In the genomic region with DNA sequence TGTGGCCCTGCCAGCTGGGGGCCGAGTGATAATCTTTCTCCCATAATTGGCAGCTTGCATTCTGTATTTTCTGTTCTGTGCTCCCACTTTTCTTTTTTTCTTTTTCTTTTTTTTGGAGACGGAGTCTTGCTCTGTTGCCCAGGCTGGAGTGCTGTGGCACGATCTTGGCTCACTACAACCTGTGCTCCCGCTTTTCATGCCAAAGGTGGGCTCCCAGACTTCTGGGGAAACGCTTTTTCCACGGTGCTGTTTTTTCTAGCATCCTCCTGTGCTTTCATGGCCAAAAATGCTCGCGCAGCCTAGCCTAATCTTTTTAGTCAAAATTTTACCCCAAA, we compare ENCODE assay signal across 8 cellular contexts. TPM values are rescaled to one million over a fixed set of nuclear protein-coding genes. Genes with fewer than 3 reads are reported as not detected.
DNase-seq lines count a peak whose midpoint lies in the region; TF ChIP-seq lines count a peak whose summit lies in the region.

No MANE protein-coding gene starts in this region.

- TF ChIP-seq CTCF in BJ (IDR thresholded peaks at IDR 0.05; ENCODE audit: insufficient read depth, low read depth, low read length) (no peak), nephron (IDR thresholded peaks at IDR 0.05; ENCODE audit: unreplicated experiment in 3 of 3) (no peak)

- peak overlapping the region; percentile 94 to 96 (median 96) for H3K4me3 Mint-ChIP-seq in nephron

- H3K9me3 ChIP-seq in NT2/D1 (ENCODE audit: insufficient read depth, low read length) (no peaks in the 10 kb centered on the region), endocrine pancreas (ENCODE audit: control insufficient read depth, low read length) (no peaks in the 10 kb centered on the region)

- DNase-seq in BJ (ENCODE audit: low read depth) = no peak
- no peak for DNase-seq in NT2/D1 (ENCODE audit: low read depth, low spot score)
- DNase-seq in SW480 (ENCODE audit: low spot score) = no peak
- no peak for DNase-seq in superior temporal gyrus (ENCODE audit: extremely low spot score)
- DNase-seq in NCI-H524 (lab: John Stamatoyannopoulos, UW) = no peak
- DNase-seq in NCI-H2029 (lab: John Stamatoyannopoulos, UW) = no peak

- H3K4me3 ChIP-seq in BJ (ENCODE audit: low read depth, low read length) = peak overlapping the region; percentile 96
- H3K4me3 ChIP-seq in NT2/D1 (ENCODE audit: insufficient read length, low read depth) = peak overlapping the region; percentile 99
- H3K4me3 ChIP-seq in endocrine pancreas (ENCODE audit: control insufficient read depth, insufficient read depth, low read length) = peak overlapping the region; percentile 68

- CTCF ChIA-PET in BJ (lab: Yijun Ruan, JAX) = no interaction called here

- peaks cover 18% of the 10 kb centered on the region for H3K36me3 Mint-ChIP-seq in nephron (ENCODE audit: low read depth)

- H3K4me1 Mint-ChIP-seq in nephron = peaks cover 18% of the 10 kb centered on the region

- no peaks in the 10 kb centered on the region for H3K9me3 Mint-ChIP-seq in nephron

- H3K27me3 ChIP-seq in BJ (ENCODE audit: control insufficient read depth, insufficient read depth, low read length) (no peaks in the 10 kb centered on the region), NT2/D1 (ENCODE audit: insufficient read depth, insufficient read length) (no peaks in the 10 kb centered on the region), endocrine pancreas (ENCODE audit: control insufficient read depth, insufficient read depth, low read length) (no peaks in the 10 kb centered on the region)

- H3K27me3 Mint-ChIP-seq in nephron (ENCODE audit: low read depth) = no peaks in the 10 kb centered on the region

- POLR2A ChIA-PET in BJ (lab: Charles Lee) = interaction anchor here (0.6 kb wide), 3 partner anchors 12 to 146 kb away, joined by 3 to 13 read pairs (median 11); partner anchors contain the start of gene ZNF670

- no peaks in the 10 kb centered on the region for H3K4me1 ChIP-seq in NT2/D1 (ENCODE audit: insufficient read depth, insufficient read length)
- peaks cover 6% of the 10 kb centered on the region for H3K4me1 ChIP-seq in endocrine pancreas (ENCODE audit: control insufficient read depth, insufficient read depth, low read length)

- H3K36me3 ChIP-seq in BJ (ENCODE audit: control insufficient read depth, insufficient read depth, low read length) (no peaks in the 10 kb centered on the region), NT2/D1 (ENCODE audit: insufficient read depth, insufficient read length, low read length) (peaks cover 9% of the 10 kb centered on the region), endocrine pancreas (ENCODE audit: control insufficient read depth, insufficient read depth, low read length) (no peaks in the 10 kb centered on the region)

- peak overlapping the region; percentile 1 for H3K9ac ChIP-seq in NT2/D1 (ENCODE audit: insufficient read length, low read depth)
- H3K9ac ChIP-seq in endocrine pancreas (ENCODE audit: control insufficient read depth, insufficient read depth, low read length) = peak overlapping the region; percentile 66

- H3K27ac Mint-ChIP-seq in nephron = peak overlapping the region; percentile 89 to 98 (median 94)

RNA-seq across cellular contexts. Expression of gene AHCTF1, which starts 0.6 kb away (rescaled TPM):
- polyA plus RNA-seq in BJ (2011; rRNA removed) = 6.1 and 14.4 TPM in 2 replicates
- polyA minus RNA-seq in BJ (2011; rRNA and poly(A)+ RNA removed) = 13.1 and 13.7 TPM in 2 replicates
